In genomic region chr9:90035471-90035870, GRCh38 we compare ENCODE assay signal across 3 cellular contexts.
"Had no signal": no experiment of that assay in that cellular context is flagged by ENCODE, and none has a peak within 500 bp of the region (broad histone marks: within the 10 kb centered on the region; RNA-seq: fewer than 3 reads in every experiment).

No MANE protein-coding gene starts in this region.

- ATAC-seq: GM12878 had no signal

- H3K4me3 ChIP-seq: GM12878 had no signal

- DNase-seq: GDM1, GF-D8 had no signal
